1 cellular context compared by ENCODE assay signal in genomic region chr5:178205010-178205748, GRCh38.
TF ChIP-seq lines count a peak whose summit lies in the region.

No MANE protein-coding gene starts in this region.

TF ChIP-seq in GM12878, 131 proteins besides CTCF, POLR2A, EP300 and RAD21 (continued from another document):
- TF ChIP-seq ZBTB4 (CRISPR knock-in tag; IDR thresholded peaks at IDR 0.05) = no peak
- TF ChIP-seq GATAD2B (conservative IDR thresholded peaks at IDR 0.05; ENCODE audit: low read depth) = peak; percentile 59
- no peak for TF ChIP-seq ZNF207 (IDR thresholded peaks at IDR 0.05; ENCODE audit: borderline replicate concordance)
- TF ChIP-seq LARP7 (IDR thresholded peaks at IDR 0.05) = peak; percentile 71
- no peak for TF ChIP-seq RBBP5 (conservative IDR thresholded peaks at IDR 0.05)
- no peak for TF ChIP-seq ZNF592 (IDR thresholded peaks at IDR 0.05)
- no peak for TF ChIP-seq TCF7 (IDR thresholded peaks at IDR 0.05; ENCODE audit: borderline replicate concordance)
